ENCODE assay signal across 22 cellular contexts in genomic region chr2:202019689-202020450, GRCh38. TPM values are rescaled to one million over a fixed set of nuclear protein-coding genes. Genes with fewer than 3 reads are reported as not detected.
DNase-seq lines count a peak whose midpoint lies in the region; ATAC-seq and TF ChIP-seq lines count a peak whose summit lies in the region.
"Had no signal": no experiment of that assay in that cellular context is flagged by ENCODE, and none has a peak within 500 bp of the region (broad histone marks: within the 10 kb centered on the region; RNA-seq: fewer than 3 reads in every experiment).

No MANE protein-coding gene starts in this region.

- no peak for TF ChIP-seq EP300 in ovary (IDR thresholded peaks at IDR 0.05)

- H3K9me3 ChIP-seq in ectodermal cell (ENCODE audit: control insufficient read depth, low read length) (no peaks in the 10 kb centered on the region), right cardiac atrium (ENCODE audit: control insufficient read depth, low read length) (no peaks in the 10 kb centered on the region), ovary (no peaks in the 10 kb centered on the region), mucosa of descending colon (no peaks in the 10 kb centered on the region)
- H3K9me3 ChIP-seq: lower lobe of right lung, SJCRH30 had no signal

- intact Hi-C loops in right cardiac atrium (cut with DNase I) (no loop called here), ovary (cut with DNase I) (no loop called here), mucosa of descending colon (cut with DNase I, micrococcal nuclease) (no loop called here)

- H3K36me3 ChIP-seq in ectodermal cell (ENCODE audit: control insufficient read depth, insufficient read depth, low read length), result no peaks in the 10 kb centered on the region
- no peaks in the 10 kb centered on the region for H3K36me3 ChIP-seq in ovary
- no peaks in the 10 kb centered on the region for H3K36me3 ChIP-seq in mucosa of descending colon (ENCODE audit: low read depth)
- H3K36me3 ChIP-seq: BLaER1 treated with 17β-estradiol and CSF1 and Interleukin-3, amounts not matched to agents 10 nM and 100 nM; lower lobe of right lung; SJCRH30 had no signal

- WGBS in ectodermal cell, 2 experiments, result 69 to 73% methylated on average over 8 of the region's 8 CpGs
- WGBS in right cardiac atrium, result 41% methylated on average over 8 of the region's 8 CpGs
- WGBS in ovary, 3 donors, result 19 to 33% (median 22%) methylated on average over 8 of the region's 8 CpGs

- no peak for TF ChIP-seq CTCF in ovary (IDR thresholded peaks at IDR 0.05)
- TF ChIP-seq CTCF in mucosa of descending colon (IDR thresholded peaks at IDR 0.05), result no peak

- H3K4me3 ChIP-seq in ectodermal cell (ENCODE audit: insufficient read depth, low read depth, low read length) (no peak overlapping the region), right cardiac atrium (ENCODE audit: low read length) (no peak overlapping the region), ovary (no peak overlapping the region), mucosa of descending colon (no peak overlapping the region)
- H3K4me3 ChIP-seq: BLaER1 treated with 17β-estradiol and CSF1 and Interleukin-3, amounts not matched to agents 10 nM and 100 nM; lower lobe of right lung; SJCRH30 had no signal

- H3K4me1 ChIP-seq in ectodermal cell (ENCODE audit: control insufficient read depth, insufficient read depth, low read length) (peaks cover 33% of the 10 kb centered on the region), right cardiac atrium (ENCODE audit: control insufficient read depth, insufficient read depth, low read length) (peaks cover 5% of the 10 kb centered on the region), ovary (ENCODE audit: insufficient read depth) (peaks cover 3% of the 10 kb centered on the region), mucosa of descending colon (ENCODE audit: low read depth) (no peaks in the 10 kb centered on the region)
- H3K4me1 ChIP-seq: BLaER1 treated with 17β-estradiol and CSF1 and Interleukin-3, amounts not matched to agents 10 nM and 100 nM; parathyroid adenoma had no signal

- H3K27ac ChIP-seq in ectodermal cell (ENCODE audit: insufficient read depth, low read depth, low read length, poor library complexity, severe bottlenecking) (peak overlapping the region; percentile 50), right cardiac atrium (ENCODE audit: low read length) (no peak overlapping the region), ovary (no peak overlapping the region)
- H3K27ac ChIP-seq: BLaER1 treated with 17β-estradiol and CSF1 and Interleukin-3, amounts not matched to agents 10 nM and 100 nM; HL-60; lower lobe of right lung; parathyroid adenoma; SJCRH30 had no signal

- H3K27me3 ChIP-seq in ectodermal cell (ENCODE audit: control insufficient read depth, insufficient read depth, low read length, poor library complexity, severe bottlenecking) (no peaks in the 10 kb centered on the region), right cardiac atrium (ENCODE audit: control insufficient read depth, insufficient read depth) (no peaks in the 10 kb centered on the region), ovary (no peaks in the 10 kb centered on the region)
- H3K27me3 ChIP-seq: BLaER1 treated with 17β-estradiol and CSF1 and Interleukin-3, amounts not matched to agents 10 nM and 100 nM; SJCRH30 had no signal

- no peak for TF ChIP-seq POLR2A in ovary (IDR thresholded peaks at IDR 0.05)

- DNase-seq in H4 (ENCODE audit: low spot score) (peak; percentile 19), right cardiac atrium (peak in 2 of 3 donors; percentile 33 to 77), ovary (peak; percentile 53 to 64 (median 61)), mucosa of descending colon (no peak), cerebellar cortex (ENCODE audit: low spot score) (no peak), activated T-cell treated with anti-CD3 and anti-CD28 coated beads for 4 hours (no peak)
- DNase-seq: activated CD8-positive, alpha-beta memory T cell treated with anti-CD3 and anti-CD28 coated beads, Interleukin-2, amount 50 U/mL, for 48 hours; Calu3; immature natural killer cell; lower lobe of right lung; NCI-H1105 treated with DMSO at 0.1 percent for 48 hours; NCI-H2081 treated with DMSO at 0.1 percent for 48 hours had no signal

- ATAC-seq in right cardiac atrium (peak; percentile 46 to 58), GM18909 (IDR thresholded peaks at IDR 0.05; ENCODE audit: poor library complexity, unreplicated experiment) (no peak), mucosa of descending colon (no peak)
- ATAC-seq: lower lobe of right lung, Panc1 had no signal

RNA-seq across cellular contexts. Expression of gene FZD7, which starts 13.8 kb away (rescaled TPM):
- 19.0 and 25.2 TPM in 2 replicates for total RNA-seq in H4 (2014; rRNA removed; shearing (Covaris generic))
- 229 TPM for polyA plus RNA-seq in ectodermal cell (2013, experiment 1 of 4)
- polyA plus RNA-seq in ectodermal cell (2013, experiment 2 of 4), result 222 TPM
- polyA plus RNA-seq in ectodermal cell (2013, experiment 3 of 4), result 189 TPM
- polyA plus RNA-seq in ectodermal cell (2013, experiment 4 of 4), result 191 TPM
- total RNA-seq in right cardiac atrium (10 to 100 TPM; 15.2 to 34.3 (median 27.9) TPM), ovary (10 to 100 TPM; 18.4 to 56.3 (median 35.9) TPM), mucosa of descending colon (10 to 100 TPM in 1 of 3 donors, 1 to 10 TPM in 2; 4.8 to 84.3 (median 5.9) TPM)
- polyA plus RNA-seq in right cardiac atrium (8.0 TPM), ovary (10 to 100 TPM; 26.8 to 34.8 TPM)

RNA-seq across cellular contexts. Expression of gene KIAA2012, which starts 53.2 kb away (rescaled TPM):
- total RNA-seq in H4 (2014; rRNA removed; shearing (Covaris generic)), result not detected in 2 replicates
- not detected for polyA plus RNA-seq in ectodermal cell (2013, experiment 1 of 4)
- polyA plus RNA-seq in ectodermal cell (2013, experiment 2 of 4), result 0.12 TPM
- polyA plus RNA-seq in ectodermal cell (2013, experiment 3 of 4), result 0.11 TPM
- polyA plus RNA-seq in ectodermal cell (2013, experiment 4 of 4), result 0.08 TPM
- total RNA-seq in right cardiac atrium (not detected), ovary (1 to 10 TPM in 1 of 7 donors, under 1 TPM in 4, not detected in 2; 0.24 to 5.2 (median 0.60) TPM), mucosa of descending colon (under 1 TPM in 2 of 3 donors, not detected in 1; 0.13 to 0.14 TPM)
- polyA plus RNA-seq in right cardiac atrium (not detected), ovary (under 1 TPM; 0.05 to 0.10 TPM)
- total RNA-seq: bronchial epithelial cell, Calu3, endothelial cell of umbilical vein, ureter had no signal
- polyA plus RNA-seq: endothelial cell of umbilical vein, immature natural killer cell had no signal

Comparison
In these comparisons a context has a peak if more than half of its experiments do, and no peak if none do; other contexts are left out.
1. DNase-seq: peak in H4 (single experiment), right cardiac atrium (2 of 3) and ovary (5 of 5); none in mucosa of descending colon (0 of 3), cerebellar cortex (single experiment) and activated T-cell treated with anti-CD3 and anti-CD28 coated beads for 4 hours (single experiment).
2. ATAC-seq: peak in right cardiac atrium (2 of 2); none in GM18909 (single experiment) and mucosa of descending colon (single experiment).